1 cellular context compared by ENCODE assay signal in genomic region chr6:70901324-70901723, GRCh38.
TF ChIP-seq lines count a peak whose summit lies in the region.

No MANE protein-coding gene starts in this region.

TF ChIP-seq in SK-N-SH, 30 proteins besides CTCF, POLR2A, EP300 and RAD21 (continued from another document):
- TF ChIP-seq NFIC (IDR thresholded peaks at IDR 0.05; ENCODE audit: borderline replicate concordance) = no peak
